18 cellular contexts compared by ENCODE assay signal in genomic region chr16:66418165-66418962, GRCh38. TPM values are rescaled to one million over a fixed set of nuclear protein-coding genes. Genes with fewer than 3 reads are reported as not detected.
"Had no signal": no experiment of that assay in that cellular context is flagged by ENCODE, and none has a peak within 500 bp of the region (broad histone marks: within the 10 kb centered on the region; RNA-seq: fewer than 3 reads in every experiment).

No MANE protein-coding gene starts in this region.

- H3K4me1 ChIP-seq: adrenal gland, left ventricle myocardium inferior, right atrium auricular region had no signal

- H3K4me3 Mint-ChIP-seq: activated B cell treated with CpG ODN at 0.5 μM for 24 hours; natural killer cell treated with Interleukin-12 subunit alpha and Interleukin-12 subunit beta and Interleukin-15 and Interleukin-18, amount 100 ng/mL, for 72 hours had no signal

- ATAC-seq: esophagus mucosa; natural killer cell treated with Interleukin-12 subunit alpha and Interleukin-12 subunit beta and Interleukin-15 and Interleukin-18, amount 100 ng/mL, for 72 hours had no signal

- FAIRE-seq: TTC549 had no signal

- H3K4me3 ChIP-seq: adrenal gland, cardiac muscle cell, left ventricle myocardium inferior, right atrium auricular region, skin epidermis had no signal

- H3K9me3 ChIP-seq: adrenal gland, right atrium auricular region had no signal

- H3K36me3 ChIP-seq: adrenal gland, cardiac muscle cell, left ventricle myocardium inferior, right atrium auricular region had no signal

- DNase-seq: activated B cell treated with CpG ODN at 0.5 μM for 24 hours; activated CD4-positive, alpha-beta T cell treated with anti-CD3 and anti-CD28 coated beads for 48 hours; activated naive CD4-positive, alpha-beta T cell treated with anti-CD3 and anti-CD28 coated beads, Interleukin-2, amount 50 U/mL, for 16 hours; hypothalamus; left ventricle myocardium inferior; posterior cingulate gyrus; stimulated activated CD4-positive, alpha-beta T cell treated with anti-CD3 and anti-CD28 coated beads, Interleukin-15, amount 100 ng/mL, for 24 hours; stimulated activated CD4-positive, alpha-beta T cell treated with anti-CD3 and anti-CD28 coated beads, Interleukin-4, amount 100 ng/mL, for 1 hour; stimulated activated naive CD4-positive, alpha-beta T cell treated with Interleukin-2 at 50 U/mL for 16 hours had no signal

- H3K36me3 Mint-ChIP-seq: natural killer cell treated with Interleukin-12 subunit alpha and Interleukin-12 subunit beta and Interleukin-15 and Interleukin-18, amount 100 ng/mL, for 72 hours had no signal

- H3K27me3 ChIP-seq: adrenal gland, right atrium auricular region had no signal

- H3K9me3 Mint-ChIP-seq: activated B cell treated with CpG ODN at 0.5 μM for 24 hours; activated T-helper 2 cell treated with anti-CD3 and anti-CD28 coated beads, Interferon-gamma antibody, Interleukin-2, Interleukin-4, amounts not matched to agents 10 μg/mL and 5 μg/mL and 100 μg/mL, durations not matched to agents 14 hours and 24 hours and 36 hours; natural killer cell treated with Interleukin-12 subunit alpha and Interleukin-12 subunit beta and Interleukin-15 and Interleukin-18, amount 100 ng/mL, for 72 hours had no signal

- H3K27ac ChIP-seq: adrenal gland, cardiac muscle cell, left ventricle myocardium inferior, right atrium auricular region, skin epidermis had no signal

- H3K27ac Mint-ChIP-seq: activated B cell treated with CpG ODN at 0.5 μM for 24 hours; activated T-helper 2 cell treated with anti-CD3 and anti-CD28 coated beads, Interferon-gamma antibody, Interleukin-2, Interleukin-4, amounts not matched to agents 10 μg/mL and 5 μg/mL and 100 μg/mL, durations not matched to agents 14 hours and 24 hours and 36 hours; natural killer cell treated with Interleukin-12 subunit alpha and Interleukin-12 subunit beta and Interleukin-15 and Interleukin-18, amount 100 ng/mL, for 72 hours had no signal

RNA-seq across cellular contexts. Expression of gene BEAN1, which starts 8.7 kb away (rescaled TPM):
- total RNA-seq: activated B cell treated with CpG ODN at 0.5 μM for 24 hours; activated T-helper 2 cell treated with anti-CD3 and anti-CD28 coated beads, Interferon-gamma antibody, Interleukin-2, Interleukin-4, amounts not matched to agents 10 μg/mL and 5 μg/mL and 100 μg/mL, durations not matched to agents 14 hours and 24 hours and 36 hours; natural killer cell treated with Interleukin-12 subunit alpha and Interleukin-12 subunit beta and Interleukin-15 and Interleukin-18, amount 100 ng/mL, for 72 hours; T-helper 2 cell treated with Interferon-gamma antibody and Interleukin-4, amounts not matched to agents 100 ng/mL and 5 ng/mL, for 36 hours had no signal

RNA-seq across cellular contexts. Expression of gene CDH5, which starts 51.9 kb away (rescaled TPM):
- total RNA-seq: activated B cell treated with CpG ODN at 0.5 μM for 24 hours; activated T-helper 2 cell treated with anti-CD3 and anti-CD28 coated beads, Interferon-gamma antibody, Interleukin-2, Interleukin-4, amounts not matched to agents 10 μg/mL and 5 μg/mL and 100 μg/mL, durations not matched to agents 14 hours and 24 hours and 36 hours; natural killer cell treated with Interleukin-12 subunit alpha and Interleukin-12 subunit beta and Interleukin-15 and Interleukin-18, amount 100 ng/mL, for 72 hours; T-helper 2 cell treated with Interferon-gamma antibody and Interleukin-4, amounts not matched to agents 100 ng/mL and 5 ng/mL, for 36 hours had no signal
